8 cellular contexts compared by ENCODE assay signal in genomic region chr3:167735233-167736107, GRCh38. TPM values are rescaled to one million over a fixed set of nuclear protein-coding genes. Genes with fewer than 3 reads are reported as not detected.
DNase-seq lines count a peak whose midpoint lies in the region; ATAC-seq, FAIRE-seq and TF ChIP-seq lines count a peak whose summit lies in the region.

Gene SERPINI1, plus strand, starts transcription at chr3:167735721. Its CDS starts 53,408 bp downstream, at chr3:167789129.

- CTCF ChIA-PET in BJ (lab: Yijun Ruan, JAX): interaction anchor here (1.2 kb wide), 1 partner anchor 355 kb away, joined by 3 read pairs; the partner anchor contains the start of gene ZBBX

- DNase-seq in BJ (ENCODE audit: low read depth) (peak; percentile 49), GM19239 (ENCODE audit: insufficient read length, low spot score) (peak; percentile 19), NCI-H460 (ENCODE audit: extremely low read depth, low read depth) (peak; percentile 74), dermis blood vessel endothelial cell (peak; percentile 83)
- peak; percentile 65 to 70 for DNase-seq in activated CD4-positive, alpha-beta T cell treated with anti-CD3 and anti-CD28 coated beads for 4 hours
- peak; percentile 73 for DNase-seq in stimulated activated CD4-positive, alpha-beta T cell treated with anti-CD3 and anti-CD28 coated beads, Interleukin-4, amount 100 ng/mL, for 1 hour

- under 1% methylated on average over 37 of the region's 37 CpGs for WGBS in liver

- H3K4me1 ChIP-seq in liver (ENCODE audit: control insufficient read depth in 4 of 4, insufficient read depth in 4 of 4, low read length in 3 of 4): peaks cover 5 to 28% (median 22%) of the 10 kb centered on the region in 4 donors

- ATAC-seq in HG03439 (IDR thresholded peaks at IDR 0.05; ENCODE audit: unreplicated experiment): peak; percentile 66

- H3K27ac ChIP-seq in liver (ENCODE audit: low read depth in 1 of 2, low read length in 2 of 2): peak within 1 kb of the TSS; percentile 87 to 88

- H3K27me3 ChIP-seq in BJ (ENCODE audit: control insufficient read depth, insufficient read depth, low read length): no peaks in the 10 kb centered on the region
- H3K27me3 ChIP-seq in liver (ENCODE audit: control insufficient read depth in 4 of 4, insufficient read depth in 4 of 4, low read length in 3 of 4): no peaks in the 10 kb centered on the region

- H3K4me3 ChIP-seq in BJ (ENCODE audit: low read depth, low read length) (peak within 1 kb of the TSS; percentile 96), liver (ENCODE audit: low read depth in 1 of 3, low read length in 3 of 3) (peak within 1 kb of the TSS; percentile 88 to 100 (median 95))

- peak; percentile 11 to 57 for TF ChIP-seq RAD21 in liver (IDR thresholded peaks at IDR 0.05)

- no peaks in the 10 kb centered on the region for H3K36me3 ChIP-seq in BJ (ENCODE audit: control insufficient read depth, insufficient read depth, low read length)
- H3K36me3 ChIP-seq in liver (ENCODE audit: control insufficient read depth in 4 of 4, insufficient read depth in 3 of 4, low read depth in 1 of 4, low read length in 3 of 4): no peaks in the 10 kb centered on the region

- POLR2A ChIA-PET in BJ (lab: Charles Lee): no interaction called here

- peak within 1 kb of the TSS; percentile 70 to 83 for H3K9ac ChIP-seq in liver (ENCODE audit: low read depth in 1 of 2, low read length in 2 of 2)

- no peaks in the 10 kb centered on the region for H3K9me3 ChIP-seq in liver (ENCODE audit: control insufficient read depth in 4 of 4, low read length in 3 of 4)

- peak; percentile 93 for FAIRE-seq in GM19239 (lab: Jason Lieb, UNC)

- TF ChIP-seq CTCF in BJ (IDR thresholded peaks at IDR 0.05; ENCODE audit: insufficient read depth, low read depth, low read length) (no peak), liver (IDR thresholded peaks at IDR 0.05; ENCODE audit: low read depth, low read length, missing input control) (no peak)

TF ChIP-seq in liver, 16 proteins besides CTCF, POLR2A, EP300 and RAD21:
- TF ChIP-seq TAF1 (conservative IDR thresholded peaks at IDR 0.05): peak; percentile 90
- TF ChIP-seq MAX (IDR thresholded peaks at IDR 0.05): no peak
- TF ChIP-seq FOXA1 (IDR thresholded peaks at IDR 0.05): no peak
- peak; percentile 87 for TF ChIP-seq REST (IDR thresholded peaks at IDR 0.05)
- TF ChIP-seq ZBTB33 (IDR thresholded peaks at IDR 0.05): no peak
- no peak for TF ChIP-seq EGR1 (IDR thresholded peaks at IDR 0.05; ENCODE audit: low read depth in 2 of 2)
- TF ChIP-seq HNF4G (IDR thresholded peaks at IDR 0.05): no peak
- no peak for TF ChIP-seq JUND (IDR thresholded peaks at IDR 0.05)
- TF ChIP-seq HNF4A (conservative IDR thresholded peaks at IDR 0.05): peak in 1 of 2 donors; percentile 22
- TF ChIP-seq NR2F2 (IDR thresholded peaks at IDR 0.05): no peak
- TF ChIP-seq RXRA (IDR thresholded peaks at IDR 0.05): no peak
- TF ChIP-seq GABPA (IDR thresholded peaks at IDR 0.05 in 1 of 2, conservative IDR thresholded peaks at IDR 0.05 in 1 of 2): no peak
- TF ChIP-seq ATF3 (IDR thresholded peaks at IDR 0.05): no peak
- no peak for TF ChIP-seq FOXA2 (IDR thresholded peaks at IDR 0.05)
- TF ChIP-seq SP1 (IDR thresholded peaks at IDR 0.05): no peak
- TF ChIP-seq YY1 (IDR thresholded peaks at IDR 0.05): no peak
TF ChIP-seq in liver: peak in this region for 3.

RNA-seq across cellular contexts. Expression of gene SERPINI1, which starts in this region (rescaled TPM):
- polyA plus RNA-seq in BJ (2011; rRNA removed) (0.91 and 1.5 TPM in 2 replicates), liver (1 to 10 TPM in 1 of 2 donors, under 1 TPM in 1; 0.90 to 2.6 TPM)
- polyA minus RNA-seq in BJ (2011; rRNA and poly(A)+ RNA removed): 0.66 TPM in 1 of 2 replicates, not detected in the other
- 1.1 and 1.5 TPM in 2 replicates for total RNA-seq in NCI-H460 (2014; rRNA removed; shearing (Covaris generic))
- polyA plus RNA-seq in NCI-H460 (2014; cell fraction: nucleus; rRNA removed): 0.05 and 2.9 TPM in 2 replicates
- total RNA-seq in dermis blood vessel endothelial cell (1.5 and 2.3 TPM in 2 replicates), liver (10 to 100 TPM in 1 of 2 donors, 1 to 10 TPM in 1; 1.3 to 23.6 TPM)

Comparison
In these comparisons a context has a peak if more than half of its experiments do, and no peak if none do; other contexts are left out.
1. Peak in every context shown above with its lines: DNase-seq, ATAC-seq, H3K4me3 ChIP-seq and H3K27ac ChIP-seq.
2. DNase-seq: peak in every context shown above with its lines; median percentile 83 in dermis blood vessel endothelial cell; 74 in NCI-H460; 73 in stimulated activated CD4-positive, alpha-beta T cell treated with anti-CD3 and anti-CD28 coated beads, Interleukin-4, amount 100 ng/mL, for 1 hour; 68 in activated CD4-positive, alpha-beta T cell treated with anti-CD3 and anti-CD28 coated beads for 4 hours; 49 in BJ; 19 in GM19239.